26 cellular contexts compared by ENCODE assay signal in genomic region chr2:231527091-231527395, GRCh38. TPM values are rescaled to one million over a fixed set of nuclear protein-coding genes. Genes with fewer than 3 reads are reported as not detected.
DNase-seq lines count a peak whose midpoint lies in the region; ATAC-seq and TF ChIP-seq lines count a peak whose summit lies in the region.
"Had no signal": no experiment of that assay in that cellular context is flagged by ENCODE, and none has a peak within 500 bp of the region (broad histone marks: within the 10 kb centered on the region; RNA-seq: fewer than 3 reads in every experiment).

No MANE protein-coding gene starts in this region.

- DNase-seq in H7 (peak; percentile 74), WERI-Rb-1 (peak; percentile 78), immature natural killer cell (no peak), osteoblast (ENCODE audit: insufficient read length, low spot score, missing footprints) (peak; percentile 43), NAMALWA (ENCODE audit: low spot score) (no peak)
- DNase-seq: ACHN; Caco-2; CD4-positive, alpha-beta T cell; DMS 273 treated with DMSO at 0.1 percent for 48 hours; DND-41; MM.1S; NCI-H1092; NCI-H1436; NCI-H187 treated with DMSO at 0.1 percent for 48 hours; NCI-H2107; NCI-H446 treated with DMSO at 0.1 percent for 48 hours; NCI-H69; SIG-M5; SK-N-SH had no signal

- H3K4me2 ChIP-seq in osteoblast (ENCODE audit: insufficient read depth, low read length): no peak overlapping the region
- H3K4me2 ChIP-seq: BLaER1, SK-N-SH had no signal

- H3K27ac ChIP-seq in WERI-Rb-1 (peak overlapping the region; percentile 63), osteoblast (ENCODE audit: low read depth, low read length) (no peak overlapping the region)
- H3K27ac ChIP-seq: BLaER1 had no signal

- no peaks in the 10 kb centered on the region for H3K79me2 ChIP-seq in osteoblast (ENCODE audit: insufficient read depth, low read length)

- peak overlapping the region; percentile 97 to 99 (median 98) for H3K27ac Mint-ChIP-seq in immature natural killer cell
- H3K27ac Mint-ChIP-seq: CD4-positive, alpha-beta T cell had no signal

- H3K9me3 ChIP-seq in WERI-Rb-1 (ENCODE audit: severe bottlenecking) (no peaks in the 10 kb centered on the region), osteoblast (ENCODE audit: low read depth, low read length) (no peaks in the 10 kb centered on the region)
- H3K9me3 ChIP-seq: BLaER1, Caco-2, SK-N-SH had no signal

- H3K27me3 ChIP-seq in H7 (ENCODE audit: control insufficient read depth, insufficient read depth, low read length) (peaks cover 12% of the 10 kb centered on the region), WERI-Rb-1 (ENCODE audit: insufficient read depth, low read depth, severe bottlenecking) (no peaks in the 10 kb centered on the region), osteoblast (ENCODE audit: insufficient read depth, low read length) (peaks cover 17% of the 10 kb centered on the region)

- no peak for ATAC-seq in GM19324 (IDR thresholded peaks at IDR 0.05; ENCODE audit: low FRiP score, unreplicated experiment)
- ATAC-seq in HG02763 (IDR thresholded peaks at IDR 0.05; ENCODE audit: unreplicated experiment): no peak
- ATAC-seq: K562, Panc1 had no signal

- H3K36me3 ChIP-seq in H7 (replicated peaks; ENCODE audit: control insufficient read depth, insufficient read depth, low read length) (no peaks in the 10 kb centered on the region), WERI-Rb-1 (no peaks in the 10 kb centered on the region), osteoblast (ENCODE audit: insufficient read depth, low read length) (no peaks in the 10 kb centered on the region)
- H3K36me3 ChIP-seq: BLaER1 had no signal

- H3K36me3 Mint-ChIP-seq in immature natural killer cell: peaks cover 0 to 15% (median 13%) of the 10 kb centered on the region in 3 donors

- peak overlapping the region; percentile 86 to 98 (median 96) for H3K4me3 Mint-ChIP-seq in immature natural killer cell
- H3K4me3 Mint-ChIP-seq: CD4-positive, alpha-beta T cell had no signal

- TF ChIP-seq CTCF in WERI-Rb-1 (IDR thresholded peaks at IDR 0.05; ENCODE audit: low read depth, low read length) (no peak), osteoblast (IDR thresholded peaks at IDR 0.05; ENCODE audit: extremely low read depth, low read depth, low read length) (no peak)

- no peaks in the 10 kb centered on the region for H4K20me1 ChIP-seq in osteoblast (ENCODE audit: insufficient read depth, low read length)
- H4K20me1 ChIP-seq: BLaER1 had no signal

- H3K4me1 Mint-ChIP-seq in immature natural killer cell: peaks cover 89 to 94% of the 10 kb centered on the region in 2 donors

- H3K9me3 Mint-ChIP-seq in immature natural killer cell: no peaks in the 10 kb centered on the region
- H3K9me3 Mint-ChIP-seq: CD4-positive, alpha-beta T cell had no signal

- H3K27me3 Mint-ChIP-seq in immature natural killer cell (ENCODE audit: low read depth in 3 of 3): peaks cover 13 to 28% (median 23%) of the 10 kb centered on the region in 3 donors

- no peak overlapping the region for H2AFZ ChIP-seq in osteoblast (ENCODE audit: low read length)

- peaks cover 6% of the 10 kb centered on the region for H3K4me1 ChIP-seq in osteoblast (ENCODE audit: insufficient read depth, low read length)
- H3K4me1 ChIP-seq: Caco-2 had no signal

- H3K4me3 ChIP-seq in H7 (ENCODE audit: insufficient read depth, low read depth, low read length): no peak overlapping the region
- H3K4me3 ChIP-seq in WERI-Rb-1 (ENCODE audit: low read depth, low read length): peak overlapping the region; percentile 6; the same call in 1 of the 2 replicates
- H3K4me3 ChIP-seq in osteoblast (ENCODE audit: insufficient read depth, low read length): no peak overlapping the region
- H3K4me3 ChIP-seq: BLaER1, K562 had no signal

RNA-seq across cellular contexts. Expression of gene NMUR1, which starts 3.2 kb away (rescaled TPM):
- 0.10 and 0.22 TPM in 2 replicates for total RNA-seq in H7 (2014; rRNA removed; shearing (Covaris generic))
- polyA plus RNA-seq in immature natural killer cell: 10 to 100 TPM; 34.6 to 54.4 (median 37.2) TPM
- total RNA-seq in osteoblast: under 0.01 TPM in 2 replicates
- total RNA-seq: Caco-2, G401, H4 had no signal
- polyA plus RNA-seq: SK-N-SH had no signal

Comparison
In these comparisons a context has a peak if more than half of its experiments do, and no peak if none do; other contexts are left out.
1. DNase-seq: peak in H7 (single experiment), WERI-Rb-1 (single experiment) and osteoblast (single experiment); none in immature natural killer cell (0 of 3) and NAMALWA (single experiment).